In the genomic region with DNA sequence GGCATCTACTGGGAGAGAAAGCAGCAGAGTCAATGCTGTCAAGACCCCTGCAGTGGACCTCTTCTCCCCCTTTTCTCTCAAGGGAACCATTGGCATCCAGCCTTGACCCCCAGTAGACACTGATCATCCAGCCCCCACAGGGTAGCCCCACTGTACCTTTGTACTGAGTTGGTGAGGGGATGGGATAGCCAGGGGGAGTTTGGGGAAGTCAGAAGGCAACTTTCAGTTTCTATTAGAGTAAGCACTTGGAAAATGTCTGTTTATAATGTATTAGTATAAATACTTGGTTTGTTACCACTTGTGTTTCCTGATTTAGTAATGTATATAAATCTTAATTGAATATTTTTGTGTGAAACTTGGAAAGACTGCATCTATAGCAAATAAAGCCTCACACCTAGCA, we compare ENCODE assay signal across 24 cellular contexts. TPM values are rescaled to one million over a fixed set of nuclear protein-coding genes. Genes with fewer than 3 reads are reported as not detected.
DNase-seq lines count a peak whose midpoint lies in the region; ATAC-seq, FAIRE-seq and TF ChIP-seq lines count a peak whose summit lies in the region.
"Had no signal": no experiment of that assay in that cellular context is flagged by ENCODE, and none has a peak within 500 bp of the region (broad histone marks: within the 10 kb centered on the region; RNA-seq: fewer than 3 reads in every experiment).

No MANE protein-coding gene starts in this region.

- no peak overlapping the region for H3K4me2 ChIP-seq in GM12878 (ENCODE audit: control insufficient read depth, insufficient read depth)

- no peaks in the 10 kb centered on the region for H3K27me3 ChIP-seq in GM12878 (replicated peaks in 1 of 2; ENCODE audit: control insufficient read depth in 2 of 2, insufficient read depth in 2 of 2, low read length in 1 of 2)
- H3K27me3 ChIP-seq in psoas muscle (ENCODE audit: insufficient read depth in 3 of 3, low read length in 2 of 3), result no peaks in the 10 kb centered on the region
- H3K27me3 ChIP-seq: colonic mucosa, pancreas, right lobe of liver had no signal

- RAD21 ChIA-PET in GM12878 (lab: Charles Lee; ENCODE audit: unreplicated experiment), result no interaction called here

- POLR2A ChIA-PET in activated CD4-positive, alpha-beta T cell treated with anti-CD3 and anti-CD28 coated beads, Interleukin-2, amount 10 ng/mL, durations not matched to agents 7 days and 5 days (lab: Charles Lee), result no interaction called here
- POLR2A ChIA-PET in GM12878 (lab: Charles Lee), result no interaction called here

- in situ Hi-C loops in GM12878 (cut with MboI), result no loop called here

- peak overlapping the region; percentile 41 for H3K27ac Mint-ChIP-seq in activated CD4-positive, alpha-beta T cell treated with anti-CD3 and anti-CD28 coated beads, Interleukin-2, amount 10 ng/mL, durations not matched to agents 7 days and 5 days
- H3K27ac Mint-ChIP-seq in activated CD4-positive, alpha-beta T cell treated with anti-CD3 and anti-CD28 coated beads, Interleukin-2, amount 10 ng/mL, durations not matched to agents 24 days and 14 days, result no peak overlapping the region
- H3K27ac Mint-ChIP-seq: natural killer cell treated with Interleukin-12 subunit alpha and Interleukin-12 subunit beta and Interleukin-15 and Interleukin-18, amount 100 ng/mL, for 72 hours; T-helper 17 cell had no signal

- no peak for TF ChIP-seq POLR2A in GM12878 (IDR thresholded peaks at IDR 0.05; ENCODE audit: low read depth, low read length)

- no TSS peak for BruUV-seq in GM12878 (replicated peaks; lab: Mats Ljungman, UMichigan)

- no peak overlapping the region for H2AFZ ChIP-seq in GM12878 (ENCODE audit: control insufficient read depth, low read depth, low read length)

- FAIRE-seq in GM12878 (lab: Jason Lieb, UNC), result no peak
- FAIRE-seq: HTR-8/SVneo, pancreas, RCC 7860 had no signal

- ATAC-seq in GM12878 (peak; percentile 40; the same call in 2 of the 3 replicates), psoas muscle (no peak)
- ATAC-seq: left cardiac atrium, pancreas, T-helper 17 cell had no signal

- peaks cover 6% of the 10 kb centered on the region for H3K36me3 Mint-ChIP-seq in activated CD4-positive, alpha-beta T cell treated with anti-CD3 and anti-CD28 coated beads, Interleukin-2, amount 10 ng/mL, durations not matched to agents 7 days and 5 days (ENCODE audit: low read depth)
- H3K36me3 Mint-ChIP-seq in activated CD4-positive, alpha-beta T cell treated with anti-CD3 and anti-CD28 coated beads, Interleukin-2, amount 10 ng/mL, durations not matched to agents 24 days and 14 days (ENCODE audit: low read depth), result peaks cover 9% of the 10 kb centered on the region
- H3K36me3 Mint-ChIP-seq: natural killer cell treated with Interleukin-12 subunit alpha and Interleukin-12 subunit beta and Interleukin-15 and Interleukin-18, amount 100 ng/mL, for 72 hours had no signal

- no peak for TF ChIP-seq EP300 in GM12878 (IDR thresholded peaks at IDR 0.05; ENCODE audit: borderline replicate concordance in 1 of 2, control insufficient read depth in 1 of 2, low read depth in 2 of 2, low read length in 2 of 2)

- TF ChIP-seq RAD21 in GM12878 (IDR thresholded peaks at IDR 0.05; ENCODE audit: insufficient read depth, low read depth, low read length), result no peak

- intact Hi-C loops in GM12878 (cut with micrococcal nuclease; ENCODE audit: unreplicated experiment) (no loop called here), psoas muscle (cut with DNase I) (no loop called here)
- intact Hi-C loops in activated CD4-positive, alpha-beta T cell treated with anti-CD3 and anti-CD28 coated beads, Interleukin-2, amount 10 ng/mL, durations not matched to agents 24 days and 14 days (cut with micrococcal nuclease), result no loop called here

- H3K27me3 Mint-ChIP-seq in activated CD4-positive, alpha-beta T cell treated with anti-CD3 and anti-CD28 coated beads, Interleukin-2, amount 10 ng/mL, durations not matched to agents 7 days and 5 days, result no peaks in the 10 kb centered on the region
- H3K27me3 Mint-ChIP-seq in activated CD4-positive, alpha-beta T cell treated with anti-CD3 and anti-CD28 coated beads, Interleukin-2, amount 10 ng/mL, durations not matched to agents 24 days and 14 days, result no peaks in the 10 kb centered on the region
- H3K27me3 Mint-ChIP-seq: natural killer cell treated with Interleukin-12 subunit alpha and Interleukin-12 subunit beta and Interleukin-15 and Interleukin-18, amount 100 ng/mL, for 72 hours; T-helper 17 cell had no signal

- H3K9me3 ChIP-seq in GM12878 (replicated peaks; ENCODE audit: control insufficient read depth, insufficient read depth, low read length) (no peaks in the 10 kb centered on the region), psoas muscle (no peaks in the 10 kb centered on the region)
- H3K9me3 ChIP-seq: Caco-2, colonic mucosa, pancreas, right lobe of liver had no signal

- SMC1A ChIA-PET in GM12878 (lab: Charles Lee; ENCODE audit: uncharacterized antibody, unreplicated experiment), result interaction anchor here (1.0 kb wide), 1 partner anchor 19 kb away, joined by 4 read pairs; no protein-coding TSS in a partner anchor

- CTCF ChIA-PET in activated CD4-positive, alpha-beta T cell treated with anti-CD3 and anti-CD28 coated beads, Interleukin-2, amount 10 ng/mL, durations not matched to agents 7 days and 5 days (lab: Charles Lee), result interaction anchor here (0.5 kb wide), 1 partner anchor 43 kb away, joined by 4 read pairs; no protein-coding TSS in a partner anchor
- CTCF ChIA-PET in GM12878 (lab: Yijun Ruan, JAX), result interaction anchor here (0.6 kb wide), 1 partner anchor 41 kb away, joined by 3 read pairs; no protein-coding TSS in a partner anchor

- H3K79me2 ChIP-seq in GM12878 (ENCODE audit: control insufficient read depth, insufficient read depth, low read length), result no peaks in the 10 kb centered on the region

- H4K20me1 ChIP-seq in GM12878 (ENCODE audit: control insufficient read depth, insufficient read depth), result no peaks in the 10 kb centered on the region

- H3K27ac ChIP-seq in GM12878 (ENCODE audit: control insufficient read depth, insufficient read depth) (no peak overlapping the region), psoas muscle (peak overlapping the region; percentile 98)
- H3K27ac ChIP-seq: colonic mucosa, right lobe of liver had no signal

- TF ChIP-seq CTCF in GM12878 (IDR thresholded peaks at IDR 0.05 in 2 of 3, conservative IDR thresholded peaks at IDR 0.05 in 1 of 3; ENCODE audit: control insufficient read depth in 2 of 3, extremely low read depth in 1 of 3, insufficient read depth in 1 of 3, low read depth in 3 of 3, low read length in 3 of 3) (no peak), psoas muscle (IDR thresholded peaks at IDR 0.05) (no peak)

- H3K4me1 ChIP-seq in GM12878 (ENCODE audit: control insufficient read depth, insufficient read depth, low read length) (peaks cover 7% of the 10 kb centered on the region), psoas muscle (peaks cover 59% of the 10 kb centered on the region)
- H3K4me1 ChIP-seq: colonic mucosa had no signal

- DNase-seq in activated CD4-positive, alpha-beta T cell treated with anti-CD3 and anti-CD28 coated beads, Interleukin-2, amount 10 ng/mL, durations not matched to agents 7 days and 5 days, result no peak
- DNase-seq in activated CD4-positive, alpha-beta T cell treated with anti-CD3 and anti-CD28 coated beads for 4 hours, result no peak
- DNase-seq in GM12878 (ENCODE audit: low read depth, low spot score) (no peak), psoas muscle (no peak), amygdala (lab: John Stamatoyannopoulos, UW) (no peak), inferior parietal cortex (ENCODE audit: extremely low spot score) (no peak), DMS79 (lab: John Stamatoyannopoulos, UW) (no peak)
- DNase-seq in activated CD4-positive, alpha-beta T cell treated with anti-CD3 and anti-CD28 coated beads, Interleukin-2, amount 10 ng/mL, durations not matched to agents 24 days and 14 days, result no peak
- DNase-seq: 8988T; activated CD4-positive, alpha-beta T cell treated with anti-CD3 and anti-CD28 coated beads, Interleukin-2, amount 50 U/mL, for 4 hours; activated effector memory CD4-positive, alpha-beta T cell treated with Interleukin-2 at 50 U/mL for 16 hours; Caco-2; colonic mucosa; glutamatergic neuron; left cardiac atrium; NCI-H1105; NCI-H2081; NCI-H446; pancreas; T-helper 17 cell had no signal

- no peak overlapping the region for H3K4me3 ChIP-seq in GM12878
- H3K4me3 ChIP-seq in psoas muscle, result no peak overlapping the region
- H3K4me3 ChIP-seq: colonic mucosa, pancreas, right lobe of liver had no signal

- no peak overlapping the region for H3K9ac ChIP-seq in GM12878 (ENCODE audit: control insufficient read depth, insufficient read depth, low read length)

- peaks cover 9% of the 10 kb centered on the region for H3K4me1 Mint-ChIP-seq in activated CD4-positive, alpha-beta T cell treated with anti-CD3 and anti-CD28 coated beads, Interleukin-2, amount 10 ng/mL, durations not matched to agents 7 days and 5 days
- H3K4me1 Mint-ChIP-seq in activated CD4-positive, alpha-beta T cell treated with anti-CD3 and anti-CD28 coated beads, Interleukin-2, amount 10 ng/mL, durations not matched to agents 24 days and 14 days, result peaks cover 6% of the 10 kb centered on the region

- no peak overlapping the region for H3K4me3 Mint-ChIP-seq in activated CD4-positive, alpha-beta T cell treated with anti-CD3 and anti-CD28 coated beads, Interleukin-2, amount 10 ng/mL, durations not matched to agents 7 days and 5 days
- no peak overlapping the region for H3K4me3 Mint-ChIP-seq in activated CD4-positive, alpha-beta T cell treated with anti-CD3 and anti-CD28 coated beads, Interleukin-2, amount 10 ng/mL, durations not matched to agents 24 days and 14 days
- H3K4me3 Mint-ChIP-seq: natural killer cell treated with Interleukin-12 subunit alpha and Interleukin-12 subunit beta and Interleukin-15 and Interleukin-18, amount 100 ng/mL, for 72 hours; T-helper 17 cell had no signal

- H3K36me3 ChIP-seq in GM12878 (ENCODE audit: control insufficient read depth in 2 of 2, insufficient read depth in 2 of 2, low read length in 1 of 2) (no peaks in the 10 kb centered on the region; a peak in 2 of 4 replicates), psoas muscle (ENCODE audit: insufficient read depth in 1 of 2, low read depth in 1 of 2) (peaks cover 0 to 23% of the 10 kb centered on the region in 2 donors)
- H3K36me3 ChIP-seq: colonic mucosa, pancreas, right lobe of liver had no signal

- no peaks in the 10 kb centered on the region for H3K9me3 Mint-ChIP-seq in activated CD4-positive, alpha-beta T cell treated with anti-CD3 and anti-CD28 coated beads, Interleukin-2, amount 10 ng/mL, durations not matched to agents 7 days and 5 days
- H3K9me3 Mint-ChIP-seq in activated CD4-positive, alpha-beta T cell treated with anti-CD3 and anti-CD28 coated beads, Interleukin-2, amount 10 ng/mL, durations not matched to agents 24 days and 14 days, result no peaks in the 10 kb centered on the region
- H3K9me3 Mint-ChIP-seq: natural killer cell treated with Interleukin-12 subunit alpha and Interleukin-12 subunit beta and Interleukin-15 and Interleukin-18, amount 100 ng/mL, for 72 hours had no signal

RNA-seq across cellular contexts. Expression of gene DAG1, which starts 24.9 kb away (rescaled TPM):
- total RNA-seq in activated CD4-positive, alpha-beta T cell treated with anti-CD3 and anti-CD28 coated beads, Interleukin-2, amount 10 ng/mL, durations not matched to agents 7 days and 5 days, result 10 to 100 TPM; 15.4 to 18.1 TPM
- 17.6 and 19.7 TPM in 2 replicates for total RNA-seq in GM12878 (2013; cell fraction: nucleolus; rRNA removed)
- 12.3 and 14.1 TPM in 2 replicates for total RNA-seq in GM12878 (2014; rRNA removed)
- 5.4 TPM in 2 replicates for total RNA-seq in GM12878 (2014; rRNA removed; fragmentation: Illumina TruSeq; extraction: Trizol)
- 16.3 and 16.9 TPM in 2 replicates for total RNA-seq in GM12878 (2021)
- polyA plus RNA-seq in GM12878 (2011; ENCODE audit: low read depth), result 2.3 TPM
- 2.7 and 8.2 TPM in 2 replicates for polyA plus RNA-seq in GM12878 (2011; rRNA removed)
- polyA plus RNA-seq in GM12878 (2011; cell fraction: cytosol; rRNA removed), result 5.7 and 5.9 TPM in 2 replicates
- polyA plus RNA-seq in GM12878 (2011; cell fraction: nucleus; rRNA removed), result 7.0 TPM in 2 replicates
- polyA plus RNA-seq in GM12878 (2012), result 4.2 and 5.2 TPM in 2 replicates
- 6.5 and 10.2 TPM in 2 replicates for polyA plus RNA-seq in GM12878 (2014; fragmentation: Illumina TruSeq; extraction: Trizol)
- polyA plus RNA-seq in GM12878 (2014; fragmentation: Nextera tagmentation; extraction: Ambion mirVana), result under 1 TPM; 0.33 to 0.37 TPM
- polyA plus RNA-seq in GM12878 (2014; rRNA removed), result 8.7 and 10.2 TPM in 2 replicates
- 10 to 100 TPM in 1 of 2 experiments, 1 to 10 TPM in 1; 9.6 to 10.1 TPM for polyA plus RNA-seq in GM12878 (2016; fragmentation: Nextera tagmentation; extraction: Ambion mirVana)
- polyA minus RNA-seq in GM12878 (2011; rRNA and poly(A)+ RNA removed), result 12.6 and 13.7 TPM in 2 replicates
- 5.5 and 8.2 TPM in 2 replicates for polyA minus RNA-seq in GM12878 (2011; cell fraction: cytosol; rRNA and poly(A)+ RNA removed)
- polyA minus RNA-seq in GM12878 (2011; cell fraction: nucleus; rRNA and poly(A)+ RNA removed), result 2.3 and 6.0 TPM in 2 replicates
- total RNA-seq in psoas muscle, result 100 to 1,000 TPM in 3 of 4 donors, 10 to 100 TPM in 1; 67.6 to 159 (median 139) TPM
- polyA plus RNA-seq in psoas muscle, result 10 to 100 TPM; 35.1 to 73.2 (median 42.1) TPM
- 21.3 and 21.9 TPM in 2 replicates for total RNA-seq in activated CD4-positive, alpha-beta T cell treated with anti-CD3 and anti-CD28 coated beads, Interleukin-2, amount 10 ng/mL, durations not matched to agents 24 days and 14 days

RNA-seq across cellular contexts. Expression of gene BSN, which starts 59.3 kb away (rescaled TPM):
- under 1 TPM; 0.06 to 0.07 TPM for total RNA-seq in activated CD4-positive, alpha-beta T cell treated with anti-CD3 and anti-CD28 coated beads, Interleukin-2, amount 10 ng/mL, durations not matched to agents 7 days and 5 days
- total RNA-seq in GM12878 (2013; cell fraction: nucleolus; rRNA removed), result 0.58 and 0.88 TPM in 2 replicates
- total RNA-seq in GM12878 (2014; rRNA removed), result 0.05 and 0.06 TPM in 2 replicates
- 0.05 and 0.09 TPM in 2 replicates for total RNA-seq in GM12878 (2014; rRNA removed; fragmentation: Illumina TruSeq; extraction: Trizol)
- 0.11 and 0.15 TPM in 2 replicates for total RNA-seq in GM12878 (2021)
- 0.01 TPM for polyA plus RNA-seq in GM12878 (2011; ENCODE audit: low read depth)
- 0.01 and 0.03 TPM in 2 replicates for polyA plus RNA-seq in GM12878 (2011; rRNA removed)
- polyA plus RNA-seq in GM12878 (2011; cell fraction: cytosol; rRNA removed), result 0.03 and 0.05 TPM in 2 replicates
- 0.12 and 0.22 TPM in 2 replicates for polyA plus RNA-seq in GM12878 (2011; cell fraction: nucleus; rRNA removed)
- polyA plus RNA-seq in GM12878 (2012), result 0.04 and 0.06 TPM in 2 replicates
- polyA plus RNA-seq in GM12878 (2014; fragmentation: Illumina TruSeq; extraction: Trizol), result 0.03 TPM in 1 of 2 replicates, not detected in the other
- polyA plus RNA-seq in GM12878 (2014; fragmentation: Nextera tagmentation; extraction: Ambion mirVana), result under 1 TPM in 1 of 2 experiments, not detected in 1; under 0.01 TPM
- polyA plus RNA-seq in GM12878 (2014; rRNA removed), result 0.05 and 0.24 TPM in 2 replicates
- polyA plus RNA-seq in GM12878 (2016; fragmentation: Nextera tagmentation; extraction: Ambion mirVana), result under 1 TPM; 0.01 to 0.19 TPM
- polyA minus RNA-seq in GM12878 (2011; rRNA and poly(A)+ RNA removed), result 0.10 and 0.73 TPM in 2 replicates
- polyA minus RNA-seq in GM12878 (2011; cell fraction: cytosol; rRNA and poly(A)+ RNA removed), result 0.10 TPM in 1 of 2 replicates, not detected in the other
- 0.12 and 0.19 TPM in 2 replicates for polyA minus RNA-seq in GM12878 (2011; cell fraction: nucleus; rRNA and poly(A)+ RNA removed)
- total RNA-seq in psoas muscle, result under 1 TPM; 0.22 to 0.95 (median 0.47) TPM
- polyA plus RNA-seq in psoas muscle, result under 1 TPM; 0.08 to 0.20 (median 0.10) TPM
- 0.09 TPM in 2 replicates for total RNA-seq in activated CD4-positive, alpha-beta T cell treated with anti-CD3 and anti-CD28 coated beads, Interleukin-2, amount 10 ng/mL, durations not matched to agents 24 days and 14 days
